Comparison of ENCODE assay signal across 32 cellular contexts in genomic region chr6:107778242-107778641, GRCh38. TPM values are rescaled to one million over a fixed set of nuclear protein-coding genes. Genes with fewer than 3 reads are reported as not detected.
"Had no signal": no experiment of that assay in that cellular context is flagged by ENCODE, and none has a peak within 500 bp of the region (broad histone marks: within the 10 kb centered on the region; RNA-seq: fewer than 3 reads in every experiment).

No MANE protein-coding gene starts in this region.

- H3K27me3 ChIP-seq: colonic mucosa, esophagus squamous epithelium, gastrocnemius medialis, heart right ventricle, left lung had no signal

- FAIRE-seq: endometrium, islet of Langerhans, keratinocyte had no signal

- H3K27ac ChIP-seq: colonic mucosa, epithelial cell of prostate, esophagus squamous epithelium, gastrocnemius medialis, heart right ventricle, left lung, lower lobe of right lung had no signal

- H3K36me3 ChIP-seq: colonic mucosa, esophagus squamous epithelium, gastrocnemius medialis, heart right ventricle, left lung, lower lobe of right lung had no signal

- H3K4me3 ChIP-seq: colonic mucosa, esophagus squamous epithelium, gastrocnemius medialis, heart right ventricle, left lung, lower lobe of right lung, mucosa of descending colon had no signal

- H3K4me1 ChIP-seq: colonic mucosa, esophagus squamous epithelium, gastrocnemius medialis, heart right ventricle, left lung, lower lobe of right lung had no signal

- H3K9me3 ChIP-seq: colonic mucosa, esophagus squamous epithelium, gastrocnemius medialis, heart right ventricle, left lung, lower lobe of right lung, mucosa of descending colon had no signal

- DNase-seq: colonic mucosa; cortex of kidney; effector CD8-positive, alpha-beta T cell; effector memory CD8-positive, alpha-beta T cell; endodermal cell; erythroblast; esophagus squamous epithelium; foreskin fibroblast; foreskin melanocyte; gastrocnemius medialis; glutamatergic neuron; head of caudate nucleus; heart right ventricle; hippocampal formation; left cardiac atrium; left lung; left ventricle myocardium superior; lower lobe of right lung; mesenchymal stem cell; mucosa of descending colon; naive B cell had no signal

- ATAC-seq: effector memory CD8-positive, alpha-beta T cell; esophagus mucosa; gastrocnemius medialis; heart right ventricle; left cardiac atrium; left lung; left ventricle myocardium superior; lower lobe of right lung; mucosa of descending colon had no signal

RNA-seq across cellular contexts. Expression of gene SCML4, which starts 45.9 kb away (rescaled TPM):
- total RNA-seq: dermis microvascular lymphatic vessel endothelial cell, endodermal cell, glomerular endothelial cell, kidney epithelial cell, lung microvascular endothelial cell, mesothelial cell of epicardium, myocyte had no signal
- polyA plus RNA-seq: keratinocyte had no signal
